12 cellular contexts compared by ENCODE assay signal in the genomic region with DNA sequence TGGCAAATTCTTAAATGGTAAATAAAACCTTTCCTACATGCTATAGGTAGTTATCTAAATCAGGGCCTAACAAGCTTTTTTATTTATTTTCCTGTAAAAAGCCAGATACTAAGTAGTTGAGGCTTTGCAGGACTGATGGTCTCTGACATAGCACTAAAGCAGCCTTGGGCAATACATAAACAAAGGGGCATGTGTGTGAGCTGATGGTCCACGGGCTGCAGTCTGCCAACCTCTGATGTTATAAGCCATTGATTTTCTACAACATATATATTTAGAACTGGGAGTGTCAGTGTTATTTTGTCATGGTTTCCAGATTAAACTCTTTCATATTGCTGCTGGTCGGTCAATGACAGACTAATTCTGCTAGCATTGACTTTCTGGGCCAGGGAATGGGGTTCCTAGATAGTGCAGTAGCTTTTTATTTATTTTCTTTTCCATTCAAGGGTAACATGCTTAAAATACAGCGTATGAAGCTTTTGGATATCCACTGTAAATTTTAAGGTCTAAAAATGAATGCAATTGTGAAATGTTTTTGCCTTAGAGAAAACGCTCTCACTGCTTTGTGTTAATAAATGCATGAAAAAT.
"Had no signal": no experiment of that assay in that cellular context is flagged by ENCODE, and none has a peak within 500 bp of the region (broad histone marks: within the 10 kb centered on the region; RNA-seq: fewer than 3 reads in every experiment).

No MANE protein-coding gene starts in this region.

- H3K36me3 Mint-ChIP-seq: activated CD8-positive, alpha-beta memory T cell treated with anti-CD3 and anti-CD28 coated beads, Interleukin-2, amount 10 ng/mL, durations not matched to agents 7 days and 5 days; activated naive CD8-positive, alpha-beta T cell treated with anti-CD3 and anti-CD28 coated beads for 36 hours; natural killer cell treated with Interleukin-12 subunit alpha and Interleukin-12 subunit beta and Interleukin-15 and Interleukin-18, amount 100 ng/mL, for 72 hours had no signal

- H3K4me1 Mint-ChIP-seq: activated CD8-positive, alpha-beta memory T cell treated with anti-CD3 and anti-CD28 coated beads, Interleukin-2, amount 10 ng/mL, durations not matched to agents 7 days and 5 days had no signal

- H3K9me3 Mint-ChIP-seq: activated naive CD8-positive, alpha-beta T cell treated with anti-CD3 and anti-CD28 coated beads for 36 hours; activated T-cell treated with anti-CD3 and anti-CD28 coated beads, Interleukin-2, amount 50 U/mL, for 24 hours; natural killer cell treated with Interleukin-12 subunit alpha and Interleukin-12 subunit beta and Interleukin-15 and Interleukin-18, amount 100 ng/mL, for 72 hours had no signal

- H3K9me3 ChIP-seq: thoracic aorta had no signal

- H3K4me3 Mint-ChIP-seq: activated CD8-positive, alpha-beta memory T cell treated with anti-CD3 and anti-CD28 coated beads, Interleukin-2, amount 10 ng/mL, durations not matched to agents 7 days and 5 days; activated naive CD8-positive, alpha-beta T cell treated with anti-CD3 and anti-CD28 coated beads for 36 hours; activated T-cell treated with anti-CD3 and anti-CD28 coated beads, Interleukin-2, amount 50 U/mL, for 24 hours; natural killer cell treated with Interleukin-12 subunit alpha and Interleukin-12 subunit beta and Interleukin-15 and Interleukin-18, amount 100 ng/mL, for 72 hours had no signal

- H3K27ac Mint-ChIP-seq: activated CD8-positive, alpha-beta memory T cell treated with anti-CD3 and anti-CD28 coated beads, Interleukin-2, amount 10 ng/mL, durations not matched to agents 7 days and 5 days; activated naive CD8-positive, alpha-beta T cell treated with anti-CD3 and anti-CD28 coated beads for 36 hours; activated T-cell treated with anti-CD3 and anti-CD28 coated beads, Interleukin-2, amount 50 U/mL, for 24 hours; natural killer cell treated with Interleukin-12 subunit alpha and Interleukin-12 subunit beta and Interleukin-15 and Interleukin-18, amount 100 ng/mL, for 72 hours had no signal

- H3K4me3 ChIP-seq: thoracic aorta had no signal

- H3K36me3 ChIP-seq: thoracic aorta had no signal

- DNase-seq: activated CD4-positive, alpha-beta T cell treated with anti-CD3 and anti-CD28 coated beads for 1 hour; activated CD4-positive, alpha-beta T cell treated with anti-CD3 and anti-CD28 coated beads, Interleukin-2, amount 50 U/mL, for 48 hours; activated CD8-positive, alpha-beta memory T cell treated with anti-CD3 and anti-CD28 coated beads, Interleukin-2, amount 10 ng/mL, durations not matched to agents 7 days and 5 days; activated effector memory CD4-positive, alpha-beta T cell treated with anti-CD3 and anti-CD28 coated beads, Interleukin-2, amount 50 U/mL, for 16 hours; activated naive CD8-positive, alpha-beta T cell treated with anti-CD3 and anti-CD28 coated beads for 36 hours; activated T-cell treated with anti-CD3 and anti-CD28 coated beads, Interleukin-2, amount 50 U/mL, for 24 hours; aorta; stimulated activated CD4-positive, alpha-beta T cell treated with anti-CD3 and anti-CD28 coated beads, Interleukin-2, amount 100 ng/mL, for 48 hours; stimulated activated naive CD4-positive, alpha-beta T cell treated with Interleukin-2 at 50 U/mL for 16 hours had no signal

- H3K27ac ChIP-seq: thoracic aorta had no signal

- ATAC-seq: activated CD8-positive, alpha-beta memory T cell treated with anti-CD3 and anti-CD28 coated beads, Interleukin-2, amount 10 ng/mL, durations not matched to agents 7 days and 5 days; left lobe of liver; natural killer cell treated with Interleukin-12 subunit alpha and Interleukin-12 subunit beta and Interleukin-15 and Interleukin-18, amount 100 ng/mL, for 72 hours had no signal
